Comparison of ENCODE assay signal across 21 cellular contexts in the genomic region with DNA sequence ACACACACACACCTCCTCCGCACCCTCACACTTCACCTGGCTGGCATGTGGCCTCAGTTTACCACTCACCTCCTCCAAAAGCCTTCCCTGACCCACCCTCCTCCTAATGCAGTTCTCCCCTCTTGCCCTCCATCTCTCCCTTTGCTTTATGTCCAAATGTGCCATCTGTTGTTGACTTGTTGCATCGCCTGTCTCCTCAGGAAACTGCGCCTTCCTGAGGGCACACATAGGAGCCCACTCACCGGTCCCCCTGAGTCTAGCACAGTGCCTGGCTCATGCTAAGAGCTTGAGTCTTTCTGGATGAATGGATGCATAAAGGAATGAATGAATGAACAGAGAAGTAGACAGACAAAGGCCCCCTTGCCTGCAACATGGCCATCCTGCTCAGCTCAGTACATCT.
"Had no signal": no experiment of that assay in that cellular context is flagged by ENCODE, and none has a peak within 500 bp of the region (broad histone marks: within the 10 kb centered on the region; RNA-seq: fewer than 3 reads in every experiment).

No MANE protein-coding gene starts in this region.

- DNase-seq: activated B cell treated with CpG ODN at 0.5 μM for 24 hours; activated CD4-positive, alpha-beta T cell treated with anti-CD3 and anti-CD28 coated beads for 1 hour; activated CD4-positive, alpha-beta T cell treated with anti-CD3 and anti-CD28 coated beads, Interleukin-2, amount 10 ng/mL, durations not matched to agents 24 days and 14 days; activated CD4-positive, alpha-beta T cell treated with anti-CD3 and anti-CD28 coated beads, Interleukin-2, amount 50 U/mL, for 48 hours; activated CD8-positive, alpha-beta memory T cell treated with anti-CD3 and anti-CD28 coated beads, Interleukin-2, amount 10 ng/mL, durations not matched to agents 7 days and 5 days; activated effector memory CD4-positive, alpha-beta T cell treated with anti-CD3 and anti-CD28 coated beads, Interleukin-2, amount 50 U/mL, for 16 hours; activated naive CD4-positive, alpha-beta T cell treated with Interleukin-2 at 50 U/mL for 16 hours; activated naive CD8-positive, alpha-beta T cell treated with anti-CD3 and anti-CD28 coated beads, Interleukin-2, amount 50 U/mL, for 24 hours; activated T-cell treated with anti-CD3 and anti-CD28 coated beads, Interleukin-2, amount 50 U/mL, for 4 hours; amniotic stem cell; KG1; NCI-H1092; NCI-H1417; NCI-H1930; NCI-H2107; NCI-H446; NCI-H748 treated with DMSO at 0.1 percent for 48 hours; SIG-M5; T-helper 17 cell; T-helper 9 cell had no signal

- ATAC-seq: activated naive CD4-positive, alpha-beta T cell treated with anti-CD3 and anti-CD28 coated beads, Interleukin-2, amount 50 U/mL, for 72 hours; activated naive CD8-positive, alpha-beta T cell treated with anti-CD3 and anti-CD28 coated beads, Interleukin-2, amount 50 U/mL, for 24 hours; activated T-cell treated with anti-CD3 and anti-CD28 coated beads, Interleukin-2, amount 50 U/mL, for 4 hours; T-helper 17 cell had no signal
